24 cellular contexts compared by ENCODE assay signal in the genomic region with DNA sequence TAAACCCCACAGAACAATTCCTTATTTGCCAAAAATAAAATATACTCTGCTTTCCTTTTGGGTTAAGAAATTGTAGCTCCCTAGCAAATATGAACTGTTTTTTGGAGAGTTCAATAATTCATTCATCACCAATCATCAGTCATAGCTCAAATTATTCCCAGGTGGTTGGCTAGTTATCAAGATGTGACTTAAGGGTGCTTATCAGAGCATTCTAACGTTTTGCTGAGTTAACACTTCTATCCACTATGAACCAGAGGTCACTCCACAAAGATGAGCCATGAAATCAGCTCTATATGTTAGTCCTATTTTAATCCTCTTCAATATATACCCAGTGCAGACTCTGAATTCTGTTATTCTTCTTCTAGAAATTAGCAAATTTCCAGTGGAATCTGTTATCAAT.
A peak's percentile ranks its signal among the peaks of the same experiment; 100 is the strongest.
DNase-seq lines count a peak whose midpoint lies in the region; ATAC-seq, FAIRE-seq and TF ChIP-seq lines count a peak whose summit lies in the region.
"Had no signal": no experiment of that assay in that cellular context is flagged by ENCODE, and none has a peak within 500 bp of the region (broad histone marks: within the 10 kb centered on the region; RNA-seq: fewer than 3 reads in every experiment).

No MANE protein-coding gene starts in this region.

- H3K56ac ChIP-seq in IMR-90 (ENCODE audit: extremely low read depth, insufficient read depth, low read length), result no peak overlapping the region

- POLR2A ChIA-PET in HepG2 (lab: Yijun Ruan, JAX) (no interaction called here), IMR-90 (lab: Charles Lee; ENCODE audit: unreplicated experiment) (no interaction called here)

- dilution Hi-C loops in IMR-90 (cut with HindIII; ENCODE audit: low sequenced_read_pairs, unreplicated experiment), result no loop called here

- H3K9ac ChIP-seq in HepG2 (ENCODE audit: insufficient read depth, low read depth, low read length), result no peak overlapping the region
- H3K9ac ChIP-seq in IMR-90 (ENCODE audit: low read depth, low read length), result no peak overlapping the region
- H3K9ac ChIP-seq: BLaER1 had no signal

- TF ChIP-seq RAD21 in HepG2 (CRISPR knock-in tag; IDR thresholded peaks at IDR 0.05) (no peak), IMR-90 (IDR thresholded peaks at IDR 0.05; ENCODE audit: low read length) (no peak)

- TF ChIP-seq POLR2A in HepG2 (IDR thresholded peaks at IDR 0.05; ENCODE audit: insufficient read depth in 1 of 2, low read depth in 2 of 2, low read length in 2 of 2) (no peak), right lobe of liver (IDR thresholded peaks at IDR 0.05) (no peak), IMR-90 (IDR thresholded peaks at IDR 0.05; ENCODE audit: low read depth, low read length) (no peak)

- TF ChIP-seq EP300 in HepG2 (IDR thresholded peaks at IDR 0.05; ENCODE audit: low read depth in 2 of 2, low read length in 2 of 2) (no peak), HepG2 (CRISPR knock-in tag; IDR thresholded peaks at IDR 0.05; ENCODE audit: borderline replicate concordance) (no peak)

- H2BK5ac ChIP-seq in IMR-90 (ENCODE audit: low read depth, low read length, poor library complexity, severe bottlenecking), result no peak overlapping the region

- H3K14ac ChIP-seq in IMR-90 (replicated peaks; ENCODE audit: low read depth, low read length), result no peak overlapping the region

- no peak overlapping the region for H3K4ac ChIP-seq in IMR-90 (ENCODE audit: low read depth, low read length)

- intact Hi-C loops in HepG2 (cut with micrococcal nuclease; ENCODE audit: unreplicated experiment) (no loop called here), right lobe of liver (cut with DNase I) (no loop called here), IMR-90 (cut with micrococcal nuclease) (no loop called here)

- in situ Hi-C loops in HepG2 (cut with HindIII; ENCODE audit: extremely low pct_ligation_motif_present, low pct_unique_long_range_greater_than_20kb), result no loop called here
- in situ Hi-C loops in IMR-90 (cut with MboI; ENCODE audit: low sequenced_read_pairs), result no loop called here

- H2AFZ ChIP-seq in HepG2 (ENCODE audit: low read length), result no peak overlapping the region
- H2AFZ ChIP-seq in IMR-90 (replicated peaks; ENCODE audit: low read length, poor library complexity), result no peak overlapping the region

- no peak overlapping the region for H4K8ac ChIP-seq in IMR-90 (ENCODE audit: low read depth in 2 of 2, low read length in 2 of 2)

- H3K4me2 ChIP-seq in HepG2 (ENCODE audit: low read depth, low read length) (no peak overlapping the region), IMR-90 (ENCODE audit: low read depth, low read length) (no peak overlapping the region)
- H3K4me2 ChIP-seq: A549, BLaER1 had no signal

- H3K4me3 ChIP-seq in HepG2 (replicated peaks in 1 of 3; ENCODE audit: insufficient read depth in 1 of 3, low read depth in 2 of 3, low read length in 3 of 3) (no peak overlapping the region), right lobe of liver (no peak overlapping the region), IMR-90 (ENCODE audit: insufficient read depth, low read depth, low read length) (no peak overlapping the region), fibroblast of mammary gland (ENCODE audit: control insufficient read depth, low read depth, low read length) (no peak overlapping the region), fibroblast of the aortic adventitia (ENCODE audit: low read depth, low read length) (no peak overlapping the region)
- H3K4me3 ChIP-seq: A549, BLaER1, GM12878 had no signal

- 15% methylated on average over 1 of the region's 1 CpG for WGBS in HepG2 (ENCODE audit: low lambda C conversion rate)
- 7% methylated on average over 1 of the region's 1 CpG for WGBS in right lobe of liver (ENCODE audit: insufficient coverage, low coverage, low lambda C conversion rate, missing lambda C conversion rate)
- no CpG with 5 or more reads among the region's 1 CpG for WGBS in IMR-90 (ENCODE audit: extremely low coverage in 2 of 2, insufficient read length in 1 of 2), 2 experiments

- H4K91ac ChIP-seq in IMR-90 (ENCODE audit: insufficient read depth, low read depth, low read length), result no peak overlapping the region

- ATAC-seq in HepG2, result no peak
- ATAC-seq in right lobe of liver, result no peak
- ATAC-seq in IMR-90 (ENCODE audit: low read depth), result no peak
- no peak for ATAC-seq in GM19035 (IDR thresholded peaks at IDR 0.05; ENCODE audit: unreplicated experiment)
- ATAC-seq: A549; CD8-positive, alpha-beta T cell; GM12878 had no signal

- H3K9me1 ChIP-seq in IMR-90 (ENCODE audit: insufficient read depth, low read length), result no peaks in the 10 kb centered on the region

- H3K18ac ChIP-seq in IMR-90 (ENCODE audit: low read depth, low read length), result no peak overlapping the region

- no peaks in the 10 kb centered on the region for H4K20me1 ChIP-seq in HepG2 (ENCODE audit: insufficient read depth, low read length)
- no peaks in the 10 kb centered on the region for H4K20me1 ChIP-seq in IMR-90 (ENCODE audit: insufficient read depth, low read length)
- H4K20me1 ChIP-seq: BLaER1 had no signal

- H4K5ac ChIP-seq in IMR-90 (ENCODE audit: low read depth, low read length), result no peak overlapping the region

- H3K36me3 ChIP-seq in HepG2 (replicated peaks in 1 of 2; ENCODE audit: control insufficient read depth in 1 of 2, insufficient read depth in 2 of 2, low read length in 2 of 2) (no peaks in the 10 kb centered on the region), right lobe of liver (no peaks in the 10 kb centered on the region), IMR-90 (ENCODE audit: control insufficient read depth, insufficient read depth, low read length) (no peaks in the 10 kb centered on the region)
- H3K36me3 ChIP-seq: BE2C, BLaER1 had no signal

- no peak for DNase-seq in HepG2 (ENCODE audit: low spot score)
- DNase-seq in right lobe of liver, result no peak
- no peak for DNase-seq in IMR-90
- DNase-seq in fibroblast of mammary gland (ENCODE audit: low read depth), result peak; percentile 24
- peak; percentile 15 for DNase-seq in fibroblast of the aortic adventitia (ENCODE audit: low read depth)
- DNase-seq in iPS-NIHi7 (ENCODE audit: extremely low spot score), result no peak
- DNase-seq in CD1c-positive myeloid dendritic cell (ENCODE audit: extremely low spot score), result no peak
- DNase-seq: BE2C; C1 segment of cervical spinal cord; Caco-2; Calu3; CD4-positive, alpha-beta T cell; CD8-positive, alpha-beta T cell; DMS79 treated with DMSO at 0.1 percent for 48 hours; GF-D8 had no signal

- no peak overlapping the region for H2AK9ac ChIP-seq in IMR-90 (replicated peaks; ENCODE audit: low read depth, low read length, poor library complexity)

- CTCF ChIA-PET in HepG2 (lab: Yijun Ruan, JAX; ENCODE audit: low intra/inter-chr PET ratio, low total read pairs), result no interaction called here
- CTCF ChIA-PET in IMR-90 (lab: Yijun Ruan, JAX), result no interaction called here

- no peaks in the 10 kb centered on the region; a peak in 1 of 5 replicates for H3K27me3 ChIP-seq in HepG2 (ENCODE audit: control insufficient read depth in 1 of 2, insufficient read depth in 2 of 2, low read length in 2 of 2)
- H3K27me3 ChIP-seq in right lobe of liver, result no peaks in the 10 kb centered on the region
- H3K27me3 ChIP-seq in IMR-90 (ENCODE audit: control insufficient read depth, insufficient read depth, low read length), result no peaks in the 10 kb centered on the region; the same call in 1 of the 2 replicates
- H3K27me3 ChIP-seq: BE2C, BLaER1 had no signal

- no peaks in the 10 kb centered on the region for H3K79me2 ChIP-seq in HepG2 (ENCODE audit: insufficient read depth, low read length)

- no peak overlapping the region for H2BK120ac ChIP-seq in IMR-90 (ENCODE audit: low read depth, low read length)

- no peak overlapping the region for H2BK15ac ChIP-seq in IMR-90 (ENCODE audit: low read depth, low read length)

- FAIRE-seq in HepG2 (lab: Jason Lieb, UNC), result no peak
- FAIRE-seq: A549, D721Med, G401.6, GM12878, GM12892, GM18507 had no signal

- H3K9me3 ChIP-seq in HepG2 (ENCODE audit: low read length), result no peaks in the 10 kb centered on the region
- no peaks in the 10 kb centered on the region for H3K9me3 ChIP-seq in right lobe of liver
- no peaks in the 10 kb centered on the region for H3K9me3 ChIP-seq in IMR-90 (ENCODE audit: control insufficient read depth, insufficient read depth, low read length)
- H3K9me3 ChIP-seq: A549, BE2C, BLaER1, Caco-2 had no signal

- H3K27ac ChIP-seq in HepG2 (ENCODE audit: extremely low read length, insufficient read depth, low read length) (no peak overlapping the region), right lobe of liver (no peak overlapping the region), IMR-90 (ENCODE audit: insufficient read depth, low read length) (no peak overlapping the region)
- H3K27ac ChIP-seq: 22Rv1, A549, BLaER1 had no signal

- H3K4me1 ChIP-seq in HepG2 (ENCODE audit: insufficient read depth, low read length) (peaks cover 8% of the 10 kb centered on the region; the same call in 1 of the 2 replicates), right lobe of liver (no peaks in the 10 kb centered on the region), IMR-90 (ENCODE audit: control insufficient read depth, insufficient read depth, low read length) (no peaks in the 10 kb centered on the region)
- H3K4me1 ChIP-seq: A549, BLaER1, Caco-2 had no signal

- no peak for TF ChIP-seq CTCF in HepG2 (CRISPR knock-in tag; IDR thresholded peaks at IDR 0.05)
- TF ChIP-seq CTCF in right lobe of liver (IDR thresholded peaks at IDR 0.05), result no peak
- TF ChIP-seq CTCF in IMR-90 (conservative IDR thresholded peaks at IDR 0.05; ENCODE audit: low read depth, low read length), result no peak
- TF ChIP-seq CTCF in fibroblast of mammary gland (conservative IDR thresholded peaks at IDR 0.05; ENCODE audit: control insufficient read depth, insufficient read depth, low read depth, low read length), result no peak
- no peak for TF ChIP-seq CTCF in fibroblast of the aortic adventitia (IDR thresholded peaks at IDR 0.05; ENCODE audit: insufficient read depth, low read length)

- H2AK5ac ChIP-seq in IMR-90 (ENCODE audit: low read depth, low read length), result no peak overlapping the region

- H3K23ac ChIP-seq in IMR-90 (ENCODE audit: low read depth, low read length), result no peak overlapping the region

- no peaks in the 10 kb centered on the region for H3K79me1 ChIP-seq in IMR-90 (ENCODE audit: low read depth in 1 of 2, low read length in 2 of 2)

- BruUV-seq in HepG2 (replicated peaks; lab: Mats Ljungman, UMichigan), result no TSS peak
- no TSS peak for BruUV-seq in IMR-90 (replicated peaks; lab: Mats Ljungman, UMichigan)

- no peak overlapping the region for H2BK20ac ChIP-seq in IMR-90 (ENCODE audit: low read depth, low read length)

TF ChIP-seq in HepG2, 621 proteins besides CTCF, POLR2A, EP300 and RAD21 (continues in another document):
- TF ChIP-seq ZNF747 (CRISPR knock-in tag; IDR thresholded peaks at IDR 0.05; ENCODE audit: borderline replicate concordance), result no peak

TF ChIP-seq in IMR-90, 13 proteins besides CTCF, POLR2A, EP300 and RAD21:
- TF ChIP-seq MAFK (IDR thresholded peaks at IDR 0.05; ENCODE audit: low read depth, low read length), result peak; percentile 66
- TF ChIP-seq BHLHE40 (IDR thresholded peaks at IDR 0.05; ENCODE audit: low read depth, low read length), result no peak

Comparison
In these comparisons a context has a peak if more than half of its experiments do, and no peak if none do; other contexts are left out.
1. DNase-seq: peak in fibroblast of mammary gland (single experiment) and fibroblast of the aortic adventitia (single experiment); none in HepG2 (single experiment), right lobe of liver (0 of 3), IMR-90 (single experiment), iPS-NIHi7 (single experiment) and CD1c-positive myeloid dendritic cell (single experiment).